16 cellular contexts compared by ENCODE assay signal in genomic region chr7:50502947-50503346, GRCh38. TPM values are rescaled to one million over a fixed set of nuclear protein-coding genes. Genes with fewer than 3 reads are reported as not detected.
DNase-seq lines count a peak whose midpoint lies in the region; ATAC-seq and TF ChIP-seq lines count a peak whose summit lies in the region.
"Had no signal": no experiment of that assay in that cellular context is flagged by ENCODE, and none has a peak within 500 bp of the region (broad histone marks: within the 10 kb centered on the region; RNA-seq: fewer than 3 reads in every experiment).

No MANE protein-coding gene starts in this region.

- peaks cover 68% of the 10 kb centered on the region for H3K4me1 ChIP-seq in psoas muscle
- no peaks in the 10 kb centered on the region for H3K4me1 ChIP-seq in smooth muscle cell (ENCODE audit: low read depth)

- DNase-seq in Right ventricle myocardium inferior (ENCODE audit: missing footprints) (no peak), cardiac septum (ENCODE audit: low spot score) (no peak), Right ventricle myocardium superior (peak; percentile 63), psoas muscle (peak; percentile 63 to 80), smooth muscle cell (lab: John Stamatoyannopoulos, UW; ENCODE audit: unreplicated experiment) (no peak)
- no peak for DNase-seq in activated T-cell treated with anti-CD3 and anti-CD28 coated beads, Interleukin-2, amount 50 U/mL, for 1 hour
- DNase-seq: activated B cell treated with CpG ODN at 0.5 μM for 24 hours; activated CD8-positive, alpha-beta memory T cell treated with anti-CD3 and anti-CD28 coated beads, Interleukin-2, amount 50 U/mL, for 4 hours; cerebellar nuclear complex; erythroblast; GDM1; NCI-H1092 treated with DMSO at 0.1 percent for 48 hours; nucleus accumbens had no signal

- H3K27ac ChIP-seq in psoas muscle (peak overlapping the region; percentile 94), smooth muscle cell (ENCODE audit: low read depth) (no peak overlapping the region)
- H3K27ac ChIP-seq: 22Rv1 had no signal

- H3K79me2 ChIP-seq in smooth muscle cell (ENCODE audit: low read depth) = no peaks in the 10 kb centered on the region

- no peak for TF ChIP-seq CTCF in psoas muscle (IDR thresholded peaks at IDR 0.05)
- no peak for TF ChIP-seq CTCF in smooth muscle cell (IDR thresholded peaks at IDR 0.05; ENCODE audit: borderline replicate concordance, insufficient read depth, poor library complexity, severe bottlenecking)

- no peak overlapping the region for H2AFZ ChIP-seq in smooth muscle cell (ENCODE audit: low read depth)

- ATAC-seq in Right ventricle myocardium inferior (peak; percentile 64), Right ventricle myocardium superior (ENCODE audit: poor library complexity) (peak; percentile 66), psoas muscle (peak; percentile 56 to 68 (median 59)), GM21786 (IDR thresholded peaks at IDR 0.05; ENCODE audit: unreplicated experiment) (no peak), HG02884 (IDR thresholded peaks at IDR 0.05; ENCODE audit: unreplicated experiment) (no peak)

- no peaks in the 10 kb centered on the region for H4K20me1 ChIP-seq in smooth muscle cell (ENCODE audit: low read depth)

- intact Hi-C loops in Right ventricle myocardium inferior (cut with DNase I) (loop anchor here (1.0 to 2.0 kb wide), 2 partner anchors 34 to 168 kb away; no protein-coding TSS in a partner anchor), cardiac septum (cut with DNase I) (no loop called here), Right ventricle myocardium superior (cut with DNase I) (no loop called here), psoas muscle (cut with DNase I) (loop anchor here (1.0 to 5.0 kb wide), 2 partner anchors 29 to 154 kb away; no protein-coding TSS in a partner anchor)

- no peaks in the 10 kb centered on the region for H3F3A ChIP-seq in smooth muscle cell (ENCODE audit: low read depth)

- H3K4me3 ChIP-seq in psoas muscle (peak overlapping the region; percentile 5), smooth muscle cell (no peak overlapping the region)

- WGBS in psoas muscle, 3 donors = 24 to 44% (median 37%) methylated on average over 5 of the region's 5 CpGs
- 82% methylated on average over 5 of the region's 5 CpGs for WGBS in smooth muscle cell (ENCODE audit: low lambda C conversion rate)

- no peak overlapping the region for H3K9ac ChIP-seq in smooth muscle cell (ENCODE audit: low read depth)

- H3K9me3 ChIP-seq in psoas muscle (no peaks in the 10 kb centered on the region), smooth muscle cell (replicated peaks; ENCODE audit: low read depth) (no peaks in the 10 kb centered on the region)

- H3K27me3 ChIP-seq in psoas muscle (ENCODE audit: insufficient read depth in 3 of 3, low read length in 2 of 3) (no peaks in the 10 kb centered on the region), smooth muscle cell (ENCODE audit: low read depth) (no peaks in the 10 kb centered on the region)

- H3K4me2 ChIP-seq in smooth muscle cell = no peak overlapping the region

- H3K36me3 ChIP-seq in psoas muscle (ENCODE audit: insufficient read depth in 1 of 2, low read depth in 1 of 2) = no peaks in the 10 kb centered on the region
- no peaks in the 10 kb centered on the region for H3K36me3 ChIP-seq in smooth muscle cell (ENCODE audit: low read depth)

RNA-seq across cellular contexts. Expression of gene FIGNL1, which starts 52.8 kb away (rescaled TPM):
- 3.4 TPM for total RNA-seq in Right ventricle myocardium inferior
- total RNA-seq in cardiac septum = 2.6 TPM
- total RNA-seq in Right ventricle myocardium superior = 3.4 TPM
- total RNA-seq in psoas muscle = 10 to 100 TPM in 1 of 4 donors, 1 to 10 TPM in 3; 3.9 to 13.4 (median 6.8) TPM
- polyA plus RNA-seq in psoas muscle = 1 to 10 TPM; 2.7 to 8.0 (median 7.9) TPM
- total RNA-seq in smooth muscle cell = 10.8 and 23.7 TPM in 2 replicates
- 6.3 and 7.4 TPM in 2 replicates for polyA plus RNA-seq in smooth muscle cell

Comparison
In these comparisons a context has a peak if more than half of its experiments do, and no peak if none do; other contexts are left out.
1. DNase-seq: peak in Right ventricle myocardium superior (single experiment) and psoas muscle (2 of 2); none in Right ventricle myocardium inferior (single experiment), cardiac septum (single experiment), smooth muscle cell (single experiment) and activated T-cell treated with anti-CD3 and anti-CD28 coated beads, Interleukin-2, amount 50 U/mL, for 1 hour (single experiment).
2. intact Hi-C loops: an anchor here in Right ventricle myocardium inferior (1.0 to 2.0 kb wide) and psoas muscle (1.0 to 5.0 kb wide); none called in cardiac septum and Right ventricle myocardium superior.
3. ATAC-seq: peak in Right ventricle myocardium inferior (single experiment), Right ventricle myocardium superior (single experiment) and psoas muscle (4 of 4); none in GM21786 (single experiment) and HG02884 (single experiment).